Comparison of ENCODE assay signal across 8 cellular contexts in the genomic region with DNA sequence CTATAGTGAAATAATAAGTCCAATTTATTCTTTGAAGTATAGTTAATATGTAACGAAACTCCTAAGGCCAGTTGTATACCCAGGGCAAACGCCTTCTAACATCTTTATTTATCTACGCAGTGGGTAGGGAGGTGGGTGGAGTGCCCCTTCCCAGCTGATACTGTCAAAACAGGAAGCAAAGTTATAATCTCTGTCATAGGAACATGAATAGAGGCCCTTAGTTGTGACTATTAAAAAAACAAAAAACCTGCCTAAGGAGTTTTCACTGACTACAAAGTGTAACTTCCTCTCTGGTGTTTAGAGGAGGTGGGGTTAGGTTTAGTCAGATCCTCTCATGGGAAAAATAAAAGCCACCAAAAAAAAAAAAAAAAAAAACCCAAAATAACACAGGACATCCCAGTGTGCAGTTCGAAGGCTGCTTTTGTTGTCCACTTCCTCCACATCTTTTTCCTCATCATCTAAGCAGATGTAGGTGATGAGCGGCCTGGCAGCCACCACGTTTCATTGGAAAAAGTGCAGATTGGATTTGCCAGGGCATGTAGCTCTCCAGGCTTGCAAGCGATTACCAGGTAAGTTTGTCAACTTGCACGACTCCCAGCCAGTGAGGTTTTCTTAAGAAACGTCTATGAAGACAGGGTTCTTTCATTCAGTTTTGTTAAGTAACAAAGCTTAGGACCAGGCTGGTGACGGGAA. TPM values are rescaled to one million over a fixed set of nuclear protein-coding genes. Genes with fewer than 3 reads are reported as not detected.
DNase-seq lines count a peak whose midpoint lies in the region; ATAC-seq lines count a peak whose summit lies in the region.

No MANE protein-coding gene starts in this region.

- CTCF ChIA-PET in activated naive CD4-positive, alpha-beta T cell treated with anti-CD3 and anti-CD28 coated beads, Interleukin-2, amount 10 ng/mL, durations not matched to agents 7 days and 5 days (lab: Charles Lee): no interaction called here

- H3K4me3 Mint-ChIP-seq in activated naive CD4-positive, alpha-beta T cell treated with anti-CD3 and anti-CD28 coated beads, Interleukin-2, amount 10 ng/mL, durations not matched to agents 7 days and 5 days: peak overlapping the region; percentile 88
- H3K4me3 Mint-ChIP-seq in memory B cell: peak overlapping the region; percentile 92

- peaks cover 30% of the 10 kb centered on the region for H3K36me3 Mint-ChIP-seq in activated naive CD4-positive, alpha-beta T cell treated with anti-CD3 and anti-CD28 coated beads, Interleukin-2, amount 10 ng/mL, durations not matched to agents 7 days and 5 days
- H3K36me3 Mint-ChIP-seq in memory B cell: peaks cover 11% of the 10 kb centered on the region

- peak; percentile 19 for DNase-seq in Daoy (ENCODE audit: low read depth)
- peak; percentile 51 for DNase-seq in HuH-7 (ENCODE audit: low spot score)
- peak; percentile 63 for DNase-seq in activated naive CD4-positive, alpha-beta T cell treated with anti-CD3 and anti-CD28 coated beads, Interleukin-2, amount 10 ng/mL, durations not matched to agents 7 days and 5 days
- DNase-seq in memory B cell (ENCODE audit: low spot score in 2 of 2): peak in 1 of 2 donors; percentile 41
- no peak for DNase-seq in GOT3 (lab: John Stamatoyannopoulos, UW)
- no peak for DNase-seq in mesenteric fat pad (ENCODE audit: low spot score)
- no peak for DNase-seq in NCI-H1105 treated with DMSO at 0.1 percent for 48 hours (lab: John Stamatoyannopoulos, UW)

- peaks cover 2% of the 10 kb centered on the region for H3K9me3 Mint-ChIP-seq in activated naive CD4-positive, alpha-beta T cell treated with anti-CD3 and anti-CD28 coated beads, Interleukin-2, amount 10 ng/mL, durations not matched to agents 7 days and 5 days
- peaks cover 2% of the 10 kb centered on the region for H3K9me3 Mint-ChIP-seq in memory B cell

- peak; percentile 41 for ATAC-seq in GM21390 (IDR thresholded peaks at IDR 0.05; ENCODE audit: unreplicated experiment)
- ATAC-seq in memory B cell (ENCODE audit: low read depth): peak; percentile 86

- peak overlapping the region; percentile 98 for H3K27ac Mint-ChIP-seq in activated naive CD4-positive, alpha-beta T cell treated with anti-CD3 and anti-CD28 coated beads, Interleukin-2, amount 10 ng/mL, durations not matched to agents 7 days and 5 days
- peak overlapping the region; percentile 93 for H3K27ac Mint-ChIP-seq in memory B cell

- H3K4me1 Mint-ChIP-seq in activated naive CD4-positive, alpha-beta T cell treated with anti-CD3 and anti-CD28 coated beads, Interleukin-2, amount 10 ng/mL, durations not matched to agents 7 days and 5 days: peaks cover 77% of the 10 kb centered on the region
- H3K4me1 Mint-ChIP-seq in memory B cell: peaks cover 70% of the 10 kb centered on the region

- no peaks in the 10 kb centered on the region for H3K27me3 Mint-ChIP-seq in activated naive CD4-positive, alpha-beta T cell treated with anti-CD3 and anti-CD28 coated beads, Interleukin-2, amount 10 ng/mL, durations not matched to agents 7 days and 5 days
- no peaks in the 10 kb centered on the region for H3K27me3 Mint-ChIP-seq in memory B cell

RNA-seq across cellular contexts. Expression of a gene that starts 58.7 kb away (rescaled TPM):
- 26.9 and 34.1 TPM in 2 replicates for total RNA-seq in Daoy (2014; rRNA removed; shearing (Covaris generic))
- 193 TPM for total RNA-seq in mesenteric fat pad

Comparison
In these comparisons a context has a peak if more than half of its experiments do, and no peak if none do; other contexts are left out.
1. DNase-seq: peak in Daoy (single experiment), HuH-7 (single experiment) and activated naive CD4-positive, alpha-beta T cell treated with anti-CD3 and anti-CD28 coated beads, Interleukin-2, amount 10 ng/mL, durations not matched to agents 7 days and 5 days (single experiment); none in GOT3 (single experiment), mesenteric fat pad (single experiment) and NCI-H1105 treated with DMSO at 0.1 percent for 48 hours (single experiment).